In the genomic region with DNA sequence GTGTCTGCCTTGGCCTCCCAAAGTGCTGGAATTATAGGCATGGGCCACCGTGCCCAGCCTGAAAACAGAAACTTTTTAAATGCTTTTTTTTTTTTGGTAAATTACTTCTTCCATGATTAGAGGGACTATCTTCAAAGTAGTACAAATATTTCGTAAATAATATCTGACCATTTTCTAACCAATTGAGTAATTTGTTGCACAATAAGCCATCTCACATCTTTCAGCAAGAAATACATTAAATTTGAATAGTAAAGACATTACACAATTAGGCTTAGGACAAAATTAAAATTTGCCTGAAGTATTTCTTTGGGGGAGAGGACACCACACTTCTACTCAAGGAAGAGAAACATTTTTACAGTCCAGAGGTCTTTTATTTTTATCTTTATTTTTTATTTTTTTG, we compare ENCODE assay signal across 19 cellular contexts.
DNase-seq lines count a peak whose midpoint lies in the region; ATAC-seq and TF ChIP-seq lines count a peak whose summit lies in the region.
"Had no signal": no experiment of that assay in that cellular context is flagged by ENCODE, and none has a peak within 500 bp of the region (broad histone marks: within the 10 kb centered on the region; RNA-seq: fewer than 3 reads in every experiment).

No MANE protein-coding gene starts in this region.

- no peak overlapping the region for H3K4me3 ChIP-seq in GM23248
- no peak overlapping the region for H3K4me3 ChIP-seq in fibroblast of villous mesenchyme (ENCODE audit: low read depth, low read length)
- H3K4me3 ChIP-seq in GM23338: no peak overlapping the region

- H3K9me2 ChIP-seq in GM23248 (ENCODE audit: insufficient read depth) (no peaks in the 10 kb centered on the region), GM23338 (ENCODE audit: insufficient read depth) (no peaks in the 10 kb centered on the region)

- no peak overlapping the region for H3K4me3 Mint-ChIP-seq in GM23338
- no peak overlapping the region for H3K4me3 Mint-ChIP-seq in activated naive CD8-positive, alpha-beta T cell treated with anti-CD3 and anti-CD28 coated beads for 36 hours
- H3K4me3 Mint-ChIP-seq: CD4-positive, alpha-beta T cell; HFFc6 had no signal

- TF ChIP-seq CTCF in fibroblast of villous mesenchyme (IDR thresholded peaks at IDR 0.05; ENCODE audit: insufficient read depth, low read depth, low read length): no peak
- no peak for TF ChIP-seq CTCF in GM23338 (conservative IDR thresholded peaks at IDR 0.05; ENCODE audit: low read depth in 2 of 2)

- H3K36me3 Mint-ChIP-seq in GM23338 (ENCODE audit: low read depth): peaks cover 68% of the 10 kb centered on the region
- H3K36me3 Mint-ChIP-seq in activated naive CD8-positive, alpha-beta T cell treated with anti-CD3 and anti-CD28 coated beads for 36 hours: peaks cover 17% of the 10 kb centered on the region

- H3K4me2 ChIP-seq in GM23248 (ENCODE audit: unreplicated experiment) (no peak overlapping the region), GM23338 (no peak overlapping the region)
- H3K4me2 ChIP-seq: KMS-11 had no signal

- no peak overlapping the region for H2AFZ ChIP-seq in GM23248
- H2AFZ ChIP-seq in GM23338: no peak overlapping the region

- H4K20me1 ChIP-seq in GM23248 (ENCODE audit: insufficient read depth) (no peaks in the 10 kb centered on the region), GM23338 (replicated peaks; ENCODE audit: insufficient read depth) (no peaks in the 10 kb centered on the region)

- H3K27ac Mint-ChIP-seq in GM23338: no peak overlapping the region
- H3K27ac Mint-ChIP-seq in activated naive CD8-positive, alpha-beta T cell treated with anti-CD3 and anti-CD28 coated beads for 36 hours: no peak overlapping the region
- H3K27ac Mint-ChIP-seq: CD4-positive, alpha-beta T cell; HFFc6 had no signal

- H3K27ac ChIP-seq in GM23248: no peak overlapping the region
- no peak overlapping the region for H3K27ac ChIP-seq in GM23338 (ENCODE audit: low read depth)
- H3K27ac ChIP-seq: KMS-11 had no signal

- H3K36me3 ChIP-seq in GM23248 (ENCODE audit: low read depth): peaks cover 86% of the 10 kb centered on the region
- H3K36me3 ChIP-seq in GM23338 (ENCODE audit: insufficient read depth): peaks cover 49% of the 10 kb centered on the region

- in situ Hi-C loops in GM23248 (cut with MboI): no loop called here

- H3K9me3 ChIP-seq in GM23248 (ENCODE audit: low read depth): no peaks in the 10 kb centered on the region
- H3K9me3 ChIP-seq: BE2C had no signal

- H3K79me2 ChIP-seq in GM23248 (ENCODE audit: insufficient read depth) (peaks cover 11% of the 10 kb centered on the region), GM23338 (replicated peaks; ENCODE audit: insufficient read depth) (no peaks in the 10 kb centered on the region)

- DNase-seq in AML-193 (lab: John Stamatoyannopoulos, UW) (peak; percentile 14 to 22), GM23248 (peak; percentile 3), amniotic epithelial cell (ENCODE audit: low read depth) (peak; percentile 58), fibroblast of villous mesenchyme (ENCODE audit: low read depth) (peak; percentile 61), GM23338 (ENCODE audit: low spot score) (no peak)
- DNase-seq in activated naive CD8-positive, alpha-beta T cell treated with anti-CD3 and anti-CD28 coated beads for 36 hours: no peak
- DNase-seq: 8988T; BE2C; C1 segment of cervical spinal cord; CD4-positive, alpha-beta T cell; DMS153; DMS79; GDM1; GOT3; H7; HFFc6 had no signal

- H3K4me1 ChIP-seq in GM23248 (ENCODE audit: insufficient read depth) (peaks cover 5% of the 10 kb centered on the region; the same call in 1 of the 2 replicates), GM23338 (ENCODE audit: insufficient read depth) (no peaks in the 10 kb centered on the region)
- H3K4me1 ChIP-seq: BE2C had no signal

- H3K27me3 ChIP-seq in GM23248 (replicated peaks; ENCODE audit: insufficient read depth): no peaks in the 10 kb centered on the region
- no peaks in the 10 kb centered on the region for H3K27me3 ChIP-seq in GM23338 (ENCODE audit: insufficient read depth)
- H3K27me3 ChIP-seq: BE2C had no signal

- H3K4me1 Mint-ChIP-seq in GM23338: no peaks in the 10 kb centered on the region
- H3K4me1 Mint-ChIP-seq in activated naive CD8-positive, alpha-beta T cell treated with anti-CD3 and anti-CD28 coated beads for 36 hours: peaks cover 4% of the 10 kb centered on the region

- H3K9ac ChIP-seq in GM23248: no peak overlapping the region
- H3K9ac ChIP-seq: KMS-11 had no signal

- ATAC-seq in GM23338: no peak
- no peak for ATAC-seq in GM19035 (IDR thresholded peaks at IDR 0.05; ENCODE audit: unreplicated experiment)
- ATAC-seq: HCT116 had no signal

- H3F3A ChIP-seq in GM23248 (ENCODE audit: insufficient read depth) (peaks cover 22% of the 10 kb centered on the region; the same call in 1 of the 2 replicates), GM23338 (replicated peaks; ENCODE audit: low read depth) (no peaks in the 10 kb centered on the region)

- WGBS in GM23248 (ENCODE audit: low coverage in 1 of 2, low lambda C conversion rate in 2 of 2, missing lambda C conversion rate in 2 of 2), 2 experiments: 90 to 97% methylated on average over 2 of the region's 2 CpGs

- no peaks in the 10 kb centered on the region for H3K27me3 Mint-ChIP-seq in GM23338 (ENCODE audit: insufficient read depth, low read depth, poor library complexity)
- no peaks in the 10 kb centered on the region for H3K27me3 Mint-ChIP-seq in activated naive CD8-positive, alpha-beta T cell treated with anti-CD3 and anti-CD28 coated beads for 36 hours
- H3K27me3 Mint-ChIP-seq: CD4-positive, alpha-beta T cell had no signal

- no peaks in the 10 kb centered on the region for H3K9me3 Mint-ChIP-seq in GM23338
- H3K9me3 Mint-ChIP-seq in activated naive CD8-positive, alpha-beta T cell treated with anti-CD3 and anti-CD28 coated beads for 36 hours: no peaks in the 10 kb centered on the region
- H3K9me3 Mint-ChIP-seq: CD4-positive, alpha-beta T cell; HFFc6 had no signal

TF ChIP-seq in GM23338, 12 proteins besides CTCF, POLR2A, EP300 and RAD21 (continues in another document):
- TF ChIP-seq, protein P1, sequence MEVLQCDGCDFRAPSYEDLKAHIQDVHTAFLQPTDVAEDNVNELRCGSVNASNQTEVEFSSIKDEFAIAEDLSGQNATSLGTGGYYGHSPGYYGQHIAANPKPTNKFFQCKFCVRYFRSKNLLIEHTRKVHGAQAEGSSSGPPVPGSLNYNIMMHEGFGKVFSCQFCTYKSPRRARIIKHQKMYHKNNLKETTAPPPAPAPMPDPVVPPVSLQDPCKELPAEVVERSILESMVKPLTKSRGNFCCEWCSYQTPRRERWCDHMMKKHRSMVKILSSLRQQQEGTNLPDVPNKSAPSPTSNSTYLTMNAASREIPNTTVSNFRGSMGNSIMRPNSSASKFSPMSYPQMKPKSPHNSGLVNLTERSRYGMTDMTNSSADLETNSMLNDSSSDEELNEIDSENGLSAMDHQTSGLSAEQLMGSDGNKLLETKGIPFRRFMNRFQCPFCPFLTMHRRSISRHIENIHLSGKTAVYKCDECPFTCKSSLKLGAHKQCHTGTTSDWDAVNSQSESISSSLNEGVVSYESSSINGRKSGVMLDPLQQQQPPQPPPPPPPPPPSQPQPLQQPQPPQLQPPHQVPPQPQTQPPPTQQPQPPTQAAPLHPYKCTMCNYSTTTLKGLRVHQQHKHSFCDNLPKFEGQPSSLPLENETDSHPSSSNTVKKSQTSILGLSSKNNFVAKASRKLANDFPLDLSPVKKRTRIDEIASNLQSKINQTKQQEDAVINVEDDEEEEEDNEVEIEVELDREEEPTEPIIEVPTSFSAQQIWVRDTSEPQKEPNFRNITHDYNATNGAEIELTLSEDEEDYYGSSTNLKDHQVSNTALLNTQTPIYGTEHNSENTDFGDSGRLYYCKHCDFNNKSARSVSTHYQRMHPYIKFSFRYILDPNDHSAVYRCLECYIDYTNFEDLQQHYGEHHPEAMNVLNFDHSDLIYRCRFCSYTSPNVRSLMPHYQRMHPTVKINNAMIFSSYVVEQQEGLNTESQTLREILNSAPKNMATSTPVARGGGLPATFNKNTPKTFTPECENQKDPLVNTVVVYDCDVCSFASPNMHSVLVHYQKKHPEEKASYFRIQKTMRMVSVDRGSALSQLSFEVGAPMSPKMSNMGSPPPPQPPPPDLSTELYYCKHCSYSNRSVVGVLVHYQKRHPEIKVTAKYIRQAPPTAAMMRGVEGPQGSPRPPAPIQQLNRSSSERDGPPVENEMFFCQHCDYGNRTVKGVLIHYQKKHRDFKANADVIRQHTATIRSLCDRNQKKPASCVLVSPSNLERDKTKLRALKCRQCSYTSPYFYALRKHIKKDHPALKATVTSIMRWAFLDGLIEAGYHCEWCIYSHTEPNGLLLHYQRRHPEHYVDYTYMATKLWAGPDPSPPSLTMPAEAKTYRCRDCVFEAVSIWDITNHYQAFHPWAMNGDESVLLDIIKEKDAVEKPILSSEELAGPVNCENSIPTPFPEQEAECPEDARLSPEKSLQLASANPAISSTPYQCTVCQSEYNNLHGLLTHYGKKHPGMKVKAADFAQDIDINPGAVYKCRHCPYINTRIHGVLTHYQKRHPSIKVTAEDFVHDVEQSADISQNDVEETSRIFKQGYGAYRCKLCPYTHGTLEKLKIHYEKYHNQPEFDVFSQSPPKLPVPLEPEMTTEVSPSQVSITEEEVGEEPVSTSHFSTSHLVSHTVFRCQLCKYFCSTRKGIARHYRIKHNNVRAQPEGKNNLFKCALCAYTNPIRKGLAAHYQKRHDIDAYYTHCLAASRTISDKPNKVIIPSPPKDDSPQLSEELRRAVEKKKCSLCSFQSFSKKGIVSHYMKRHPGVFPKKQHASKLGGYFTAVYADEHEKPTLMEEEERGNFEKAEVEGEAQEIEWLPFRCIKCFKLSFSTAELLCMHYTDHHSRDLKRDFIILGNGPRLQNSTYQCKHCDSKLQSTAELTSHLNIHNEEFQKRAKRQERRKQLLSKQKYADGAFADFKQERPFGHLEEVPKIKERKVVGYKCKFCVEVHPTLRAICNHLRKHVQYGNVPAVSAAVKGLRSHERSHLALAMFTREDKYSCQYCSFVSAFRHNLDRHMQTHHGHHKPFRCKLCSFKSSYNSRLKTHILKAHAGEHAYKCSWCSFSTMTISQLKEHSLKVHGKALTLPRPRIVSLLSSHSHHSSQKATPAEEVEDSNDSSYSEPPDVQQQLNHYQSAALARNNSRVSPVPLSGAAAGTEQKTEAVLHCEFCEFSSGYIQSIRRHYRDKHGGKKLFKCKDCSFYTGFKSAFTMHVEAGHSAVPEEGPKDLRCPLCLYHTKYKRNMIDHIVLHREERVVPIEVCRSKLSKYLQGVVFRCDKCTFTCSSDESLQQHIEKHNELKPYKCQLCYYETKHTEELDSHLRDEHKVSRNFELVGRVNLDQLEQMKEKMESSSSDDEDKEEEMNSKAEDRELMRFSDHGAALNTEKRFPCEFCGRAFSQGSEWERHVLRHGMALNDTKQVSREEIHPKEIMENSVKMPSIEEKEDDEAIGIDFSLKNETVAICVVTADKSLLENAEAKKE (CRISPR knock-in tag; IDR thresholded peaks at IDR 0.05): no peak
- TF ChIP-seq ZNF331 (CRISPR knock-in tag; IDR thresholded peaks at IDR 0.05; ENCODE audit: low read depth) (no peak), STAT1 (IDR thresholded peaks at IDR 0.05; ENCODE audit: unreplicated experiment) (no peak), EZH2 (IDR thresholded peaks at IDR 0.05; ENCODE audit: low read depth, unreplicated experiment) (no peak), POLR2AphosphoS5 (IDR thresholded peaks at IDR 0.05; ENCODE audit: low read depth) (no peak)

Comparison
In these comparisons a context has a peak if more than half of its experiments do, and no peak if none do; other contexts are left out.
1. DNase-seq: peak in AML-193 (2 of 2), GM23248 (single experiment), amniotic epithelial cell (single experiment) and fibroblast of villous mesenchyme (single experiment); none in GM23338 (single experiment) and activated naive CD8-positive, alpha-beta T cell treated with anti-CD3 and anti-CD28 coated beads for 36 hours (single experiment).